Comparison of ENCODE assay signal across 8 cellular contexts in genomic region chr1:151199860-151200581, GRCh38. TPM values are rescaled to one million over a fixed set of nuclear protein-coding genes. Genes with fewer than 3 reads are reported as not detected.
DNase-seq lines count a peak whose midpoint lies in the region; ATAC-seq, FAIRE-seq and TF ChIP-seq lines count a peak whose summit lies in the region.

No MANE protein-coding gene starts in this region.

- peak overlapping the region; percentile 84 for H3K4me2 ChIP-seq in GM23338

- no peak for TF ChIP-seq POLR2A in Peyer's patch (IDR thresholded peaks at IDR 0.05)

- H4K20me1 ChIP-seq in GM23338 (replicated peaks; ENCODE audit: insufficient read depth), result peaks cover 46% of the 10 kb centered on the region

- H3K4me1 Mint-ChIP-seq in GM23338 (peaks cover 16% of the 10 kb centered on the region; the same call in 2 of the 3 replicates), mesothelial cell of epicardium (peaks cover 38% of the 10 kb centered on the region)

- H3F3A ChIP-seq in GM23338 (replicated peaks; ENCODE audit: low read depth), result 0 out of 2 replicates have a peak, but pooled peaks cover 7% of the 10 kb centered on the region

- intact Hi-C loops in aorta (cut with DNase I), result loop anchor here in 1 of 2 donors (5.0 to 10.0 kb wide), 2 partner anchors 52 to 145 kb away; partner anchors contain the start of genes PSMD4 and RFX5

- no peak for FAIRE-seq in small intestine (lab: Jason Lieb, UNC)

- H2AFZ ChIP-seq in GM23338, result no peak overlapping the region

- peaks cover 33% of the 10 kb centered on the region for H3K36me3 Mint-ChIP-seq in GM23338 (ENCODE audit: low read depth)
- no peaks in the 10 kb centered on the region for H3K36me3 Mint-ChIP-seq in mesothelial cell of epicardium

- peak; percentile 11 for DNase-seq in GM23338 (ENCODE audit: low spot score)
- no peak for DNase-seq in Peyer's patch
- peak; percentile 90 for DNase-seq in choroid plexus epithelial cell (ENCODE audit: low read depth)
- DNase-seq in mesothelial cell of epicardium (ENCODE audit: low spot score in 2 of 2, unreplicated experiment in 2 of 2), result no peak
- DNase-seq in aorta, result peak in 1 of 2 donors; percentile 14
- no peak for DNase-seq in NCI-H187 (lab: John Stamatoyannopoulos, UW)
- DNase-seq in small intestine, result no peak

- WGBS in aorta, 2 donors, result 7 to 9% methylated on average over 12 of the region's 12 CpGs
- WGBS in small intestine, 3 donors, result 21 to 28% (median 21%) methylated on average over 12 of the region's 12 CpGs

- H3K9me2 ChIP-seq in GM23338 (ENCODE audit: insufficient read depth), result no peaks in the 10 kb centered on the region

- no peaks in the 10 kb centered on the region for H3K27me3 ChIP-seq in GM23338 (ENCODE audit: insufficient read depth)
- no peaks in the 10 kb centered on the region for H3K27me3 ChIP-seq in Peyer's patch
- H3K27me3 ChIP-seq in aorta (ENCODE audit: control insufficient read depth in 1 of 2, insufficient read depth in 2 of 2, low read length in 1 of 2), result no peaks in the 10 kb centered on the region
- no peaks in the 10 kb centered on the region for H3K27me3 ChIP-seq in small intestine (ENCODE audit: control insufficient read depth in 2 of 2, insufficient read depth in 2 of 2, low read length in 2 of 2)

- H3K27ac Mint-ChIP-seq in GM23338, result peak overlapping the region; percentile 98
- H3K27ac Mint-ChIP-seq in mesothelial cell of epicardium, result peak overlapping the region; percentile 100

- H3K4me1 ChIP-seq in GM23338 (ENCODE audit: insufficient read depth) (peaks cover 6% of the 10 kb centered on the region), Peyer's patch (peaks cover 0 to 43% (median 10%) of the 10 kb centered on the region in 4 donors), aorta (ENCODE audit: control insufficient read depth in 1 of 2, insufficient read depth in 2 of 2, low read length in 2 of 2) (peaks cover 0 to 2% of the 10 kb centered on the region in 2 donors), small intestine (ENCODE audit: control insufficient read depth in 2 of 2, insufficient read depth in 1 of 2, low read depth in 1 of 2, low read length in 1 of 2) (peaks cover 4 to 15% of the 10 kb centered on the region in 2 donors)

- no peaks in the 10 kb centered on the region for H3K9me3 Mint-ChIP-seq in GM23338
- H3K9me3 Mint-ChIP-seq in mesothelial cell of epicardium, result no peaks in the 10 kb centered on the region

- H3K4me3 Mint-ChIP-seq in GM23338 (peak overlapping the region; percentile 96), mesothelial cell of epicardium (peak overlapping the region; percentile 96)

- TF ChIP-seq CTCF in GM23338 (conservative IDR thresholded peaks at IDR 0.05; ENCODE audit: low read depth in 2 of 2), result no peak
- TF ChIP-seq CTCF in Peyer's patch (IDR thresholded peaks at IDR 0.05), result no peak
- no peak for TF ChIP-seq CTCF in choroid plexus epithelial cell (conservative IDR thresholded peaks at IDR 0.05; ENCODE audit: low read depth, low read length)
- no peak for TF ChIP-seq CTCF in mesothelial cell of epicardium (IDR thresholded peaks at IDR 0.05; ENCODE audit: unreplicated experiment)

- H3K9me3 ChIP-seq in Peyer's patch, result no peaks in the 10 kb centered on the region
- H3K9me3 ChIP-seq in aorta (ENCODE audit: control insufficient read depth, low read length), result no peaks in the 10 kb centered on the region
- no peaks in the 10 kb centered on the region for H3K9me3 ChIP-seq in small intestine (ENCODE audit: control insufficient read depth, low read depth)

- H3K79me2 ChIP-seq in GM23338 (replicated peaks; ENCODE audit: insufficient read depth), result peaks cover 66% of the 10 kb centered on the region

- H3K4me3 ChIP-seq in GM23338, result peak overlapping the region; percentile 100
- H3K4me3 ChIP-seq in Peyer's patch, result peak overlapping the region; percentile 70 to 78 (median 72)
- peak overlapping the region; percentile 98 for H3K4me3 ChIP-seq in choroid plexus epithelial cell (ENCODE audit: low read depth, low read length)
- peak overlapping the region; percentile 69 to 72 for H3K4me3 ChIP-seq in aorta (ENCODE audit: low read length in 2 of 2)
- peak overlapping the region in 1 of 2 donors; percentile 73 for H3K4me3 ChIP-seq in small intestine (ENCODE audit: low read depth in 1 of 2, low read length in 2 of 2)

- peaks cover 10% of the 10 kb centered on the region for H3K36me3 ChIP-seq in GM23338 (ENCODE audit: insufficient read depth)
- H3K36me3 ChIP-seq in Peyer's patch, result peaks cover 0 to 17% (median 0%) of the 10 kb centered on the region in 3 donors
- peaks cover 0 to 4% of the 10 kb centered on the region in 2 donors for H3K36me3 ChIP-seq in aorta (ENCODE audit: control insufficient read depth in 1 of 2, insufficient read depth in 2 of 2, low read length in 1 of 2)
- H3K36me3 ChIP-seq in small intestine (ENCODE audit: control insufficient read depth in 2 of 2, insufficient read depth in 2 of 2, low read length in 2 of 2), result peaks cover 0 to 2% of the 10 kb centered on the region in 2 donors

- H3K27ac ChIP-seq in GM23338 (ENCODE audit: low read depth) (peak overlapping the region; percentile 88), Peyer's patch (peak overlapping the region; percentile 32 to 92 (median 88)), aorta (ENCODE audit: low read depth in 1 of 2, low read length in 2 of 2) (peak overlapping the region in 1 of 2 donors; percentile 80), small intestine (ENCODE audit: low read depth in 1 of 2, low read length in 1 of 2) (peak overlapping the region in 1 of 2 donors; percentile 33)

- H3K27me3 Mint-ChIP-seq in GM23338 (ENCODE audit: insufficient read depth, low read depth, poor library complexity) (peaks cover 11% of the 10 kb centered on the region), mesothelial cell of epicardium (ENCODE audit: low read depth) (no peaks in the 10 kb centered on the region)

- ATAC-seq in GM23338, result no peak
- ATAC-seq in aorta (ENCODE audit: low FRiP score), result no peak
- no peak for ATAC-seq in HG02571 (IDR thresholded peaks at IDR 0.05; ENCODE audit: unreplicated experiment)

TF ChIP-seq in GM23338, 12 proteins besides CTCF, POLR2A, EP300 and RAD21 (continues in another document):
- TF ChIP-seq POLR2AphosphoS5 (IDR thresholded peaks at IDR 0.05; ENCODE audit: low read depth) (no peak), ETS1 (IDR thresholded peaks at IDR 0.05) (no peak), CREB1 (CRISPR knock-in tag; IDR thresholded peaks at IDR 0.05; ENCODE audit: low read depth) (no peak)

RNA-seq across cellular contexts. Expression of gene PIP5K1A, which starts 1.7 kb away (rescaled TPM):
- total RNA-seq in GM23338 (2014; rRNA removed; shearing (Covaris generic)), result 61.4 and 63.3 TPM in 2 replicates
- polyA plus RNA-seq in GM23338 (2016; fragmentation: Nextera tagmentation; extraction: Ambion mirVana), result 23.2 and 31.4 TPM in 2 replicates
- 100 to 1,000 TPM in 2 of 4 donors, 10 to 100 TPM in 2; 54.5 to 118 (median 97.6) TPM for total RNA-seq in Peyer's patch
- 122 to 130 TPM (median 124 TPM) in 3 replicates for total RNA-seq in mesothelial cell of epicardium
- total RNA-seq in aorta, result 10 to 100 TPM; 64.0 to 67.6 TPM
- polyA plus RNA-seq in aorta, result 10 to 100 TPM; 16.5 to 22.7 TPM
- 10 to 100 TPM; 18.8 to 31.5 (median 31.3) TPM for polyA plus RNA-seq in small intestine

RNA-seq across cellular contexts. Expression of gene VPS72, which starts 10.0 kb away (rescaled TPM):
- total RNA-seq in GM23338 (2014; rRNA removed; shearing (Covaris generic)), result 60.2 and 64.0 TPM in 2 replicates
- 90.3 and 95.3 TPM in 2 replicates for polyA plus RNA-seq in GM23338 (2016; fragmentation: Nextera tagmentation; extraction: Ambion mirVana)
- total RNA-seq in Peyer's patch, result 10 to 100 TPM; 21.5 to 26.9 (median 24.4) TPM
- 76.8 to 87.2 TPM (median 82.3 TPM) in 3 replicates for total RNA-seq in mesothelial cell of epicardium
- 10 to 100 TPM; 37.1 to 40.8 TPM for total RNA-seq in aorta
- 10 to 100 TPM; 26.7 to 28.7 TPM for polyA plus RNA-seq in aorta
- 10 to 100 TPM; 27.3 to 35.7 (median 28.4) TPM for polyA plus RNA-seq in small intestine

RNA-seq across cellular contexts. Expression of gene TMOD4, which starts 24.2 kb away (rescaled TPM):
- total RNA-seq in GM23338 (2014; rRNA removed; shearing (Covaris generic)), result 1.3 TPM in 1 of 2 replicates, not detected in the other
- polyA plus RNA-seq in GM23338 (2016; fragmentation: Nextera tagmentation; extraction: Ambion mirVana) (not detected in 2 replicates), aorta (under 1 TPM in 1 of 2 donors, not detected in 1; 0.69 TPM), small intestine (1 to 10 TPM in 1 of 3 donors, under 1 TPM in 1, not detected in 1; 0.19 to 1.9 TPM)
- total RNA-seq in Peyer's patch (10 to 100 TPM in 1 of 4 donors, not detected in 3; 10.7 TPM), mesothelial cell of epicardium (0.77 to 1.7 TPM (median 1.1 TPM) in 3 replicates), aorta (under 1 TPM in 1 of 2 donors, not detected in 1; 0.78 TPM)

RNA-seq across cellular contexts. Expression of gene SCNM1, which starts 34.1 kb away (rescaled TPM):
- total RNA-seq in GM23338 (2014; rRNA removed; shearing (Covaris generic)), result 26.3 and 27.1 TPM in 2 replicates
- polyA plus RNA-seq in GM23338 (2016; fragmentation: Nextera tagmentation; extraction: Ambion mirVana) (88.9 and 92.3 TPM in 2 replicates), aorta (10 to 100 TPM; 39.3 to 58.4 TPM), small intestine (10 to 100 TPM; 43.8 to 69.6 (median 51.1) TPM)
- total RNA-seq in Peyer's patch (10 to 100 TPM; 16.1 to 48.9 (median 36.9) TPM), mesothelial cell of epicardium (34.9 to 37.1 TPM (median 36.9 TPM) in 3 replicates), aorta (10 to 100 TPM; 27.3 to 33.8 TPM)

RNA-seq across cellular contexts. Expression of gene LYSMD1, which starts 34.3 kb away (rescaled TPM):
- 5.7 and 6.4 TPM in 2 replicates for total RNA-seq in GM23338 (2014; rRNA removed; shearing (Covaris generic))
- polyA plus RNA-seq in GM23338 (2016; fragmentation: Nextera tagmentation; extraction: Ambion mirVana) (3.6 and 4.0 TPM in 2 replicates), aorta (1 to 10 TPM; 4.4 to 7.5 TPM), small intestine (1 to 10 TPM; 3.2 to 7.2 (median 5.1) TPM)
- total RNA-seq in Peyer's patch (10 to 100 TPM in 2 of 4 donors, 1 to 10 TPM in 2; 6.0 to 11.7 (median 10.2) TPM), mesothelial cell of epicardium (9.9 to 11.8 TPM (median 11.4 TPM) in 3 replicates), aorta (1 to 10 TPM; 7.3 to 9.6 TPM)

Comparison
In these comparisons a context has a peak if more than half of its experiments do, and no peak if none do; other contexts are left out.
1. DNase-seq: peak in GM23338 (single experiment) and choroid plexus epithelial cell (single experiment); none in Peyer's patch (0 of 3), mesothelial cell of epicardium (0 of 2), NCI-H187 (0 of 2) and small intestine (single experiment).